ENCODE assay signal across 28 cellular contexts in genomic region chr6:99768166-99768565, GRCh38.
"Had no signal": no experiment of that assay in that cellular context is flagged by ENCODE, and none has a peak within 500 bp of the region (broad histone marks: within the 10 kb centered on the region; RNA-seq: fewer than 3 reads in every experiment).

No MANE protein-coding gene starts in this region.

- H3K79me2 ChIP-seq: hepatocyte had no signal

- H2AFZ ChIP-seq: hepatocyte had no signal

- H3K9me3 ChIP-seq: colonic mucosa, esophagus squamous epithelium, gastrocnemius medialis, gastroesophageal sphincter had no signal

- H3K4me2 ChIP-seq: hepatocyte had no signal

- FAIRE-seq: colon, endometrium, endothelial cell of umbilical vein, frontal cortex had no signal

- H3K4me1 ChIP-seq: colonic mucosa, esophagus muscularis mucosa, esophagus squamous epithelium, foreskin keratinocyte, gastrocnemius medialis, gastroesophageal sphincter, heart left ventricle, heart right ventricle had no signal

- H3K27ac ChIP-seq: colonic mucosa, coronary artery, dorsolateral prefrontal cortex, epithelial cell of prostate, esophagus muscularis mucosa, esophagus squamous epithelium, foreskin keratinocyte, gastrocnemius medialis, gastroesophageal sphincter, heart left ventricle, heart right ventricle, hepatocyte had no signal

- H3K4me3 ChIP-seq: colonic mucosa, coronary artery, dorsolateral prefrontal cortex, esophagus muscularis mucosa, esophagus squamous epithelium, gastrocnemius medialis, gastroesophageal sphincter, heart left ventricle, heart right ventricle, hepatocyte had no signal

- ATAC-seq: effector memory CD8-positive, alpha-beta T cell; esophagus mucosa; foreskin keratinocyte; gastrocnemius medialis; gastroesophageal sphincter; heart left ventricle; heart right ventricle had no signal

- DNase-seq: colonic mucosa; cortex of kidney; dermis blood vessel endothelial cell; dorsolateral prefrontal cortex; effector CD4-positive, alpha-beta T cell; effector memory CD4-positive, alpha-beta T cell; effector memory CD8-positive, alpha-beta T cell; endodermal cell; erythroblast; esophagus squamous epithelium; foreskin fibroblast; foreskin keratinocyte; foreskin melanocyte; gastrocnemius medialis; glutamatergic neuron; head of caudate nucleus; heart left ventricle; heart right ventricle had no signal

- H3K36me3 ChIP-seq: colonic mucosa, esophagus muscularis mucosa, esophagus squamous epithelium, gastrocnemius medialis, gastroesophageal sphincter, heart left ventricle, heart right ventricle had no signal

- H3K27me3 ChIP-seq: colonic mucosa, dorsolateral prefrontal cortex, esophagus muscularis mucosa, esophagus squamous epithelium, gastrocnemius medialis, gastroesophageal sphincter, heart left ventricle, heart right ventricle, hepatocyte had no signal
